ENCODE assay signal across 15 cellular contexts in genomic region chr15:35254052-35254451, GRCh38.
A peak's percentile ranks its signal among the peaks of the same experiment; 100 is the strongest.
DNase-seq lines count a peak whose midpoint lies in the region; ATAC-seq, FAIRE-seq and TF ChIP-seq lines count a peak whose summit lies in the region.
"Had no signal": no experiment of that assay in that cellular context is flagged by ENCODE, and none has a peak within 500 bp of the region (broad histone marks: within the 10 kb centered on the region; RNA-seq: fewer than 3 reads in every experiment).

No MANE protein-coding gene starts in this region.

- POLR2A ChIA-PET in H1 (lab: Charles Lee; ENCODE audit: partially characterized antibody) = no interaction called here
- POLR2A ChIA-PET in MCF 10A (lab: Yijun Ruan, JAX) = no interaction called here

- H3K27me3 ChIP-seq in HUES6 (ENCODE audit: control insufficient read depth, insufficient read depth, low read length) (no peaks in the 10 kb centered on the region), H1 (replicated peaks in 1 of 4; ENCODE audit: control insufficient read depth in 3 of 4, extremely low read depth in 1 of 4, insufficient read depth in 3 of 4, low read length in 3 of 4) (peaks cover 0 to 1% (median 0%) of the 10 kb centered on the region in 4 experiments; a peak in 1 of 7 replicates), neural cell (ENCODE audit: insufficient read depth, low read depth, low read length) (no peaks in the 10 kb centered on the region)
- H3K27me3 ChIP-seq: BE2C had no signal

- H3K4ac ChIP-seq in H1 (replicated peaks; ENCODE audit: insufficient read length, low read depth, low read length) = no peak overlapping the region

- no peak overlapping the region for H2BK15ac ChIP-seq in H1 (ENCODE audit: low read length)

- H4K20me1 ChIP-seq in H1 (replicated peaks in 1 of 2; ENCODE audit: control insufficient read depth in 1 of 2, insufficient read depth in 2 of 2, low read length in 2 of 2) (no peaks in the 10 kb centered on the region), neural cell (ENCODE audit: insufficient read depth) (no peaks in the 10 kb centered on the region)

- intact Hi-C loops in MCF 10A (cut with micrococcal nuclease) = no loop called here

- no peaks in the 10 kb centered on the region for H3K79me1 ChIP-seq in H1 (ENCODE audit: low read depth, low read length)

- H3K14ac ChIP-seq in H1 (ENCODE audit: insufficient read length) = no peak overlapping the region

- H4K8ac ChIP-seq in H1 (ENCODE audit: extremely low read depth, insufficient read depth, low read length) = no peak overlapping the region

- no peaks in the 10 kb centered on the region for H3K23me2 ChIP-seq in H1 (ENCODE audit: low read depth, low read length)

- H3K4me3 ChIP-seq in HUES6 (ENCODE audit: low read depth, low read length) = peak overlapping the region; percentile 28; the same call in 1 of the 2 replicates
- H3K4me3 ChIP-seq in H1 (ENCODE audit: extremely low read depth in 1 of 4, insufficient read depth in 2 of 4, low read depth in 3 of 4, low read length in 4 of 4) = peak overlapping the region in 1 of 4 experiments; percentile 4; a peak in 1 of 8 replicates
- no peak overlapping the region for H3K4me3 ChIP-seq in neural cell (ENCODE audit: low read length)
- H3K4me3 ChIP-seq: K562 had no signal

- no peaks in the 10 kb centered on the region for H3K9me3 Mint-ChIP-seq in MCF 10A (ENCODE audit: unreplicated experiment)

- H3K79me2 ChIP-seq in H1 (ENCODE audit: control insufficient read depth in 1 of 2, insufficient read depth in 2 of 2, low read length in 2 of 2) (no peaks in the 10 kb centered on the region), neural cell (replicated peaks; ENCODE audit: insufficient read depth, low read length) (no peaks in the 10 kb centered on the region)

- no peak overlapping the region for H2BK5ac ChIP-seq in H1 (ENCODE audit: low read depth, low read length)

- no peak overlapping the region for H3K4me3 Mint-ChIP-seq in MCF 10A (ENCODE audit: unreplicated experiment)
- H3K4me3 Mint-ChIP-seq: CD4-positive, alpha-beta memory T cell had no signal

- H3K9ac ChIP-seq in ES-I3 (ENCODE audit: low read depth, low read length) (peak overlapping the region; percentile 10; the same call in 1 of the 2 replicates), HUES6 (ENCODE audit: low read length) (peak overlapping the region; percentile 77), H1 (replicated peaks in 1 of 4; ENCODE audit: extremely low read depth in 1 of 4, low read depth in 3 of 4, low read length in 3 of 4) (no peak overlapping the region), neural cell (ENCODE audit: low read length) (no peak overlapping the region)

- TF ChIP-seq EP300 in H1 (IDR thresholded peaks at IDR 0.05; ENCODE audit: borderline replicate concordance in 1 of 2, low read depth in 2 of 2, low read length in 2 of 2) (no peak), neural cell (conservative IDR thresholded peaks at IDR 0.05; ENCODE audit: poor library complexity, severe bottlenecking) (peak; percentile 67)

- peaks cover 42% of the 10 kb centered on the region for H3K4me1 ChIP-seq in ES-I3 (ENCODE audit: insufficient read depth, low read length)
- H3K4me1 ChIP-seq in HUES6 (ENCODE audit: control insufficient read depth, insufficient read depth, low read length) = peaks cover 59% of the 10 kb centered on the region
- peaks cover 0 to 10% (median 5%) of the 10 kb centered on the region in 4 experiments; a peak in 4 of 7 replicates for H3K4me1 ChIP-seq in H1 (replicated peaks in 1 of 4; ENCODE audit: control insufficient read depth in 3 of 4, insufficient read depth in 4 of 4, low read length in 3 of 4)

- FAIRE-seq in H1 (lab: Jason Lieb, UNC) = peak; percentile 69
- FAIRE-seq: GM12891, H54, K562 had no signal

- H3K36me3 ChIP-seq in ES-I3 (ENCODE audit: insufficient read depth, low read length) = no peaks in the 10 kb centered on the region
- no peaks in the 10 kb centered on the region for H3K36me3 ChIP-seq in HUES6 (ENCODE audit: control insufficient read depth, insufficient read depth, low read length)
- no peaks in the 10 kb centered on the region for H3K36me3 ChIP-seq in H1 (ENCODE audit: control insufficient read depth in 2 of 4, insufficient read depth in 4 of 4, low read length in 3 of 4)
- H3K36me3 ChIP-seq in neural cell (ENCODE audit: insufficient read depth, low read length) = no peaks in the 10 kb centered on the region
- H3K36me3 ChIP-seq: BE2C had no signal

- peak overlapping the region; percentile 87 for H3K27ac ChIP-seq in HUES6 (ENCODE audit: low read depth, low read length)
- no peak overlapping the region for H3K27ac ChIP-seq in H1 (ENCODE audit: low read depth, low read length)
- no peak overlapping the region for H3K27ac ChIP-seq in neural cell (ENCODE audit: low read length)
- H3K27ac ChIP-seq: C4-2B had no signal

- H2BK20ac ChIP-seq in H1 (ENCODE audit: low read length) = no peak overlapping the region

- H4K5ac ChIP-seq in H1 (ENCODE audit: insufficient read length, low read depth, low read length) = peak overlapping the region; percentile 71

- H3K27me3 Mint-ChIP-seq in MCF 10A (ENCODE audit: insufficient read depth, unreplicated experiment) = no peaks in the 10 kb centered on the region
- H3K27me3 Mint-ChIP-seq: CD4-positive, alpha-beta memory T cell had no signal

- no peaks in the 10 kb centered on the region for H3K9me3 ChIP-seq in ES-I3 (ENCODE audit: control insufficient read depth, insufficient read depth, low read length)
- no peaks in the 10 kb centered on the region for H3K9me3 ChIP-seq in HUES6 (ENCODE audit: control insufficient read depth, insufficient read depth, low read depth, low read length)
- no peaks in the 10 kb centered on the region for H3K9me3 ChIP-seq in H1 (ENCODE audit: insufficient read depth in 2 of 2, low read depth in 1 of 2, low read length in 1 of 2)
- H3K9me3 ChIP-seq in neural cell (ENCODE audit: low read length) = no peaks in the 10 kb centered on the region
- H3K9me3 ChIP-seq: BE2C had no signal

- no peak overlapping the region for H2AK5ac ChIP-seq in H1 (ENCODE audit: low read depth, low read length)

- ATAC-seq in HG03457 (IDR thresholded peaks at IDR 0.05; ENCODE audit: unreplicated experiment) (no peak), GM21360 (IDR thresholded peaks at IDR 0.05; ENCODE audit: unreplicated experiment) (no peak)
- ATAC-seq: K562 had no signal

- no peaks in the 10 kb centered on the region for H3K9me2 ChIP-seq in neural cell (ENCODE audit: insufficient read depth, low read length)

- no peak for TF ChIP-seq POLR2A in H1 (IDR thresholded peaks at IDR 0.05; ENCODE audit: control extremely low read depth in 1 of 2, low read depth in 2 of 2, low read length in 2 of 2)

- no peak overlapping the region for H4K91ac ChIP-seq in H1 (replicated peaks; ENCODE audit: insufficient read length, low read length)

- peak overlapping the region; percentile 85 for H2BK120ac ChIP-seq in H1 (replicated peaks; ENCODE audit: low read depth, low read length)

- no peak overlapping the region for H2BK12ac ChIP-seq in H1 (ENCODE audit: low read depth, low read length)

- BruUV-seq in MCF 10A (replicated peaks; lab: Mats Ljungman, UMichigan) = no TSS peak

- no peaks in the 10 kb centered on the region for H3K36me3 Mint-ChIP-seq in MCF 10A (ENCODE audit: insufficient read depth, unreplicated experiment)
- H3K36me3 Mint-ChIP-seq: CD4-positive, alpha-beta memory T cell had no signal

- H3F3A ChIP-seq in neural cell (ENCODE audit: insufficient read depth, low read length, poor library complexity, severe bottlenecking) = no peaks in the 10 kb centered on the region

- no peak overlapping the region for H3K27ac Mint-ChIP-seq in MCF 10A (ENCODE audit: low read depth, unreplicated experiment)
- H3K27ac Mint-ChIP-seq: CD4-positive, alpha-beta memory T cell had no signal

- H3K4me2 ChIP-seq in H1 (ENCODE audit: insufficient read depth in 1 of 2, low read depth in 2 of 2, low read length in 2 of 2) (peak overlapping the region; percentile 11 to 14; a peak in 3 of 4 replicates), neural cell (ENCODE audit: low read length) (no peak overlapping the region)

- H3K23ac ChIP-seq in H1 (ENCODE audit: insufficient read length) = no peak overlapping the region

- TF ChIP-seq CTCF in H1 (IDR thresholded peaks at IDR 0.05; ENCODE audit: control extremely low read depth in 1 of 3, insufficient read depth in 1 of 3, low read depth in 1 of 3, low read length in 3 of 3) (no peak), neural cell (IDR thresholded peaks at IDR 0.05; ENCODE audit: poor library complexity, severe bottlenecking) (no peak), MCF 10A (IDR thresholded peaks at IDR 0.05; ENCODE audit: unreplicated experiment) (no peak)

- TF ChIP-seq RAD21 in H1 (IDR thresholded peaks at IDR 0.05 in 1 of 2, conservative IDR thresholded peaks at IDR 0.05 in 1 of 2; ENCODE audit: low read depth in 2 of 2, low read length in 2 of 2) (no peak), neural cell (conservative IDR thresholded peaks at IDR 0.05) (no peak)

- WGBS in H1 (ENCODE audit: extremely low coverage in 1 of 2, insufficient coverage in 1 of 2, insufficient read length in 1 of 2, insufficient replicate concordance in 2 of 2, low coverage in 1 of 2, low lambda C conversion rate in 2 of 2, missing lambda C conversion rate in 1 of 2), 2 experiments = 3% methylated on average over 1 of the region's 1 CpG; no CpG with 5 or more reads in 1 of the 2 experiments

- peaks cover 12% of the 10 kb centered on the region for H3K4me1 Mint-ChIP-seq in MCF 10A (ENCODE audit: insufficient read depth, unreplicated experiment)
- H3K4me1 Mint-ChIP-seq: CD4-positive, alpha-beta memory T cell had no signal

- H2AFZ ChIP-seq in H1 (ENCODE audit: low read length) = no peak overlapping the region
- no peak overlapping the region for H2AFZ ChIP-seq in neural cell (ENCODE audit: low read depth, low read length)

- no peak for DNase-seq in H1 (ENCODE audit: low read depth in 1 of 2, low spot score in 2 of 2)
- DNase-seq in MCF 10A (ENCODE audit: unreplicated experiment) = no peak
- DNase-seq: BE2C; CD4-positive, alpha-beta memory T cell; DMS79; Karpas-422 had no signal

- no peak overlapping the region for H3K18ac ChIP-seq in H1 (ENCODE audit: extremely low read depth, low read length)

- CTCF ChIA-PET in H1 (lab: Charles Lee; ENCODE audit: partially characterized antibody) (interaction anchor here (1.1 kb wide), 1 partner anchor 147 kb away, joined by 3 read pairs; no protein-coding TSS in a partner anchor), MCF 10A (lab: Yijun Ruan, JAX) (interaction anchor here (0.6 kb wide), 3 partner anchors 37 to 178 kb away, joined by 3 read pairs; no protein-coding TSS in a partner anchor)

- H3K56ac ChIP-seq in H1 (replicated peaks; ENCODE audit: insufficient read length, low read depth, low read length) = no peak overlapping the region

TF ChIP-seq in H1, 55 proteins besides CTCF, POLR2A, EP300 and RAD21 (continues in another document):
- no peak for TF ChIP-seq TAF7 (optimal IDR thresholded peaks at IDR 0.05; ENCODE audit: borderline replicate concordance, low read depth, low read length)
- no peak for TF ChIP-seq BRCA1 (IDR thresholded peaks at IDR 0.05; ENCODE audit: low read depth, low read length)
- no peak for TF ChIP-seq RXRA (IDR thresholded peaks at IDR 0.05; ENCODE audit: insufficient read depth, low read depth, low read length)

TF ChIP-seq in neural cell, 6 proteins besides CTCF, POLR2A, EP300 and RAD21 (continues in another document):
- TF ChIP-seq MXI1 (conservative IDR thresholded peaks at IDR 0.05; ENCODE audit: poor library complexity, severe bottlenecking) = no peak
- no peak for TF ChIP-seq POLR2AphosphoS5 (IDR thresholded peaks at IDR 0.05)

Comparison
In these comparisons a context has a peak if more than half of its experiments do, and no peak if none do; other contexts are left out.
1. H3K9ac ChIP-seq: peak in ES-I3 (single experiment) and HUES6 (single experiment); none in H1 (0 of 4) and neural cell (single experiment).